ENCODE assay signal across 24 cellular contexts in genomic region chr9:133809335-133809734, GRCh38.
DNase-seq lines count a peak whose midpoint lies in the region; FAIRE-seq and TF ChIP-seq lines count a peak whose summit lies in the region.
"Had no signal": no experiment of that assay in that cellular context is flagged by ENCODE, and none has a peak within 500 bp of the region (broad histone marks: within the 10 kb centered on the region; RNA-seq: fewer than 3 reads in every experiment).

No MANE protein-coding gene starts in this region.

- H3K4me1 ChIP-seq in HEK293 (ENCODE audit: control insufficient read depth, insufficient read depth, low read length) (no peaks in the 10 kb centered on the region), endodermal cell (ENCODE audit: control insufficient read depth, insufficient read depth, low read length) (no peaks in the 10 kb centered on the region), osteoblast (ENCODE audit: insufficient read depth, low read length) (no peaks in the 10 kb centered on the region)
- H3K4me1 ChIP-seq: A549 had no signal

- H3K27me3 Mint-ChIP-seq in endodermal cell (ENCODE audit: insufficient read depth) = no peaks in the 10 kb centered on the region
- H3K27me3 Mint-ChIP-seq: CD4-positive, alpha-beta T cell; CD8-positive, alpha-beta memory T cell had no signal

- no peak overlapping the region for H3K4me3 ChIP-seq in HEK293 (ENCODE audit: low read depth, low read length)
- H3K4me3 ChIP-seq in endodermal cell (ENCODE audit: low read length) = no peak overlapping the region
- H3K4me3 ChIP-seq in osteoblast (ENCODE audit: insufficient read depth, low read length) = no peak overlapping the region
- H3K4me3 ChIP-seq: A549; BLaER1 treated with 17β-estradiol and CSF1 and Interleukin-3, amounts not matched to agents 10 nM and 100 nM; GM23338 had no signal

- no peak overlapping the region for H3K4me3 Mint-ChIP-seq in endodermal cell
- H3K4me3 Mint-ChIP-seq: CD14-positive monocyte; CD4-positive, alpha-beta T cell; CD8-positive, alpha-beta memory T cell; GM23338; H9; HFFc6 had no signal

- WGBS in endodermal cell (ENCODE audit: insufficient coverage in 1 of 2, insufficient read length in 1 of 2), 2 experiments = 92 to 97% methylated on average over 5 to 7 of the region's 7 CpGs

- H3K27me3 ChIP-seq in endodermal cell (ENCODE audit: control insufficient read depth, insufficient read depth, low read length, poor library complexity, severe bottlenecking) = no peaks in the 10 kb centered on the region
- H3K27me3 ChIP-seq in osteoblast (ENCODE audit: insufficient read depth, low read length) = no peaks in the 10 kb centered on the region
- H3K27me3 ChIP-seq: BE2C had no signal

- no peak overlapping the region for H2AFZ ChIP-seq in osteoblast (ENCODE audit: low read length)
- H2AFZ ChIP-seq: GM23338 had no signal

- no peaks in the 10 kb centered on the region for H3K9me3 Mint-ChIP-seq in endodermal cell
- H3K9me3 Mint-ChIP-seq: CD14-positive monocyte; CD4-positive, alpha-beta T cell; CD8-positive, alpha-beta memory T cell; GM23338; H9; HFFc6 had no signal

- TF ChIP-seq CTCF in HEK293 (tag by site-specific recombination; IDR thresholded peaks at IDR 0.05) (no peak), RWPE1 (conservative IDR thresholded peaks at IDR 0.05; ENCODE audit: low read depth) (no peak), endodermal cell (conservative IDR thresholded peaks at IDR 0.05) (no peak), osteoblast (IDR thresholded peaks at IDR 0.05; ENCODE audit: extremely low read depth, low read depth, low read length) (no peak), GM10266 (IDR thresholded peaks at IDR 0.05; ENCODE audit: control insufficient read depth, insufficient read depth, low read depth, missing control alignments) (no peak)

- H4K20me1 ChIP-seq in osteoblast (ENCODE audit: insufficient read depth, low read length) = peaks cover 17% of the 10 kb centered on the region

- POLR2A ChIA-PET in HEK293 (lab: Yijun Ruan, JAX) (no interaction called here), RWPE1 (lab: Yijun Ruan, JAX; ENCODE audit: low non-redundant PET) (no interaction called here)

- no peak for DNase-seq in RWPE1 (ENCODE audit: low spot score)
- no peak for DNase-seq in endodermal cell
- peak; percentile 76 for DNase-seq in osteoblast (ENCODE audit: insufficient read length, low spot score, missing footprints)
- DNase-seq in urothelium cell line (ENCODE audit: low spot score) = no peak
- DNase-seq in SKM-1 (lab: John Stamatoyannopoulos, UW; ENCODE audit: unreplicated experiment) = no peak
- no peak for DNase-seq in GM10266 (ENCODE audit: extremely low spot score)
- DNase-seq: 8988T; ACHN; AML-193; BE2C; CD4-positive, alpha-beta T cell; CD8-positive, alpha-beta memory T cell; DMS 273 treated with DMSO at 0.1 percent for 48 hours; DMS79 treated with DMSO at 0.1 percent for 48 hours; GF-D8; H9; HFFc6 had no signal

- H3K9ac ChIP-seq in endodermal cell (ENCODE audit: extremely low read depth, low read length, poor library complexity, severe bottlenecking) = no peak overlapping the region
- H3K9ac ChIP-seq: BLaER1 treated with 17β-estradiol and CSF1 and Interleukin-3, amounts not matched to agents 10 nM and 100 nM had no signal

- H3K4me1 Mint-ChIP-seq in endodermal cell = no peaks in the 10 kb centered on the region
- H3K4me1 Mint-ChIP-seq: CD14-positive monocyte; CD8-positive, alpha-beta memory T cell had no signal

- no peak overlapping the region for H3K27ac Mint-ChIP-seq in endodermal cell
- H3K27ac Mint-ChIP-seq: CD4-positive, alpha-beta T cell; CD8-positive, alpha-beta memory T cell; GM23338; H9; HFFc6 had no signal

- peaks cover 0 to 7% of the 10 kb centered on the region in 2 experiments; a peak in 1 of 3 replicates for H3K36me3 ChIP-seq in HEK293 (ENCODE audit: control insufficient read depth in 2 of 2, insufficient read depth in 1 of 2, low read length in 2 of 2)
- H3K36me3 ChIP-seq in endodermal cell (ENCODE audit: control insufficient read depth, insufficient read depth, low read length) = no peaks in the 10 kb centered on the region
- H3K36me3 ChIP-seq in osteoblast (ENCODE audit: insufficient read depth, low read length) = peaks cover 5% of the 10 kb centered on the region

- CTCF ChIA-PET in HEK293 (lab: Yijun Ruan, JAX) (no interaction called here), RWPE1 (lab: Yijun Ruan, JAX) (interaction anchor here (0.9 kb wide), 1 partner anchor 185 kb away, joined by 8 read pairs; no protein-coding TSS in a partner anchor)

- H3K36me3 Mint-ChIP-seq in endodermal cell (ENCODE audit: low read depth) = no peaks in the 10 kb centered on the region
- H3K36me3 Mint-ChIP-seq: CD8-positive, alpha-beta memory T cell had no signal

- H3K4me2 ChIP-seq in osteoblast (ENCODE audit: insufficient read depth, low read length) = no peak overlapping the region
- H3K4me2 ChIP-seq: A549; BLaER1 treated with 17β-estradiol and CSF1 and Interleukin-3, amounts not matched to agents 10 nM and 100 nM; GM23338 had no signal

- no peak for FAIRE-seq in urothelium cell line (lab: Jason Lieb, UNC)
- FAIRE-seq: A549, D721Med, GM12892 had no signal

- no peaks in the 10 kb centered on the region for H3K9me3 ChIP-seq in HEK293 (ENCODE audit: control insufficient read depth, insufficient read depth, low read depth, low read length)
- no peaks in the 10 kb centered on the region for H3K9me3 ChIP-seq in endodermal cell (ENCODE audit: control insufficient read depth, low read length)
- H3K9me3 ChIP-seq in osteoblast (ENCODE audit: low read depth, low read length) = no peaks in the 10 kb centered on the region
- H3K9me3 ChIP-seq: A549, BE2C had no signal

- H3K27ac ChIP-seq in HEK293 (ENCODE audit: extremely low read depth, low read depth, low read length) (no peak overlapping the region), RWPE1 (peak overlapping the region; percentile 63; the same call in 1 of the 2 replicates), endodermal cell (ENCODE audit: low read depth, low read length) (peak overlapping the region; percentile 24), osteoblast (ENCODE audit: low read depth, low read length) (no peak overlapping the region)
- H3K27ac ChIP-seq: A549; BLaER1 treated with 17β-estradiol and CSF1 and Interleukin-3, amounts not matched to agents 10 nM and 100 nM had no signal

- no peaks in the 10 kb centered on the region for H3K79me2 ChIP-seq in osteoblast (ENCODE audit: insufficient read depth, low read length)

TF ChIP-seq in HEK293, 187 proteins besides CTCF, POLR2A, EP300 and RAD21:
- TF ChIP-seq ZNF16 (tag by site-specific recombination; IDR thresholded peaks at IDR 0.05; ENCODE audit: low read depth) (no peak), ZNF114 (tag by site-specific recombination; IDR thresholded peaks at IDR 0.05) (no peak), GLIS1 (tag by site-specific recombination; IDR thresholded peaks at IDR 0.05) (peak; percentile 32; the same call in 1 of the 2 replicates), ZNF433 (tag by site-specific recombination; IDR thresholded peaks at IDR 0.05; ENCODE audit: low read depth) (no peak), ZNF549 (tag by site-specific recombination; IDR thresholded peaks at IDR 0.05) (no peak), PRDM6 (tag by site-specific recombination; IDR thresholded peaks at IDR 0.05) (no peak), ZFP3 (tag by site-specific recombination; IDR thresholded peaks at IDR 0.05; ENCODE audit: low read depth) (no peak), GLIS2 (tag by site-specific recombination; IDR thresholded peaks at IDR 0.05) (0 out of 2 replicates have a peak, but pooled peaks have one; percentile 21)

Comparison
In these comparisons a context has a peak if more than half of its experiments do, and no peak if none do; other contexts are left out.
1. H3K27ac ChIP-seq: peak in RWPE1 (single experiment) and endodermal cell (single experiment); none in HEK293 (single experiment) and osteoblast (single experiment).